In genomic region chr2:85589982-85590791, GRCh38 we compare ENCODE assay signal across 8 cellular contexts. TPM values are rescaled to one million over a fixed set of nuclear protein-coding genes. Genes with fewer than 3 reads are reported as not detected.
DNase-seq lines count a peak whose midpoint lies in the region; ATAC-seq and TF ChIP-seq lines count a peak whose summit lies in the region.

No MANE protein-coding gene starts in this region.

- H3K9me3 ChIP-seq in CD8-positive, alpha-beta memory T cell (ENCODE audit: low read length) = no peaks in the 10 kb centered on the region
- H3K9me3 ChIP-seq in ovary (no peaks in the 10 kb centered on the region), T-helper 17 cell (ENCODE audit: control insufficient read depth, low read length, poor library complexity, severe bottlenecking) (no peaks in the 10 kb centered on the region)

- no peak for TF ChIP-seq POLR2A in ovary (IDR thresholded peaks at IDR 0.05)

- no peak overlapping the region for H3K4me3 ChIP-seq in CD8-positive, alpha-beta memory T cell (ENCODE audit: low read length)
- no peak overlapping the region for H3K4me3 ChIP-seq in ovary

- ATAC-seq in esophagus mucosa = peak; percentile 57
- ATAC-seq in GM21723 (IDR thresholded peaks at IDR 0.05; ENCODE audit: unreplicated experiment) = no peak
- ATAC-seq in T-helper 17 cell = no peak
- no peak for ATAC-seq in HG02938 (IDR thresholded peaks at IDR 0.05; ENCODE audit: unreplicated experiment)

- peaks cover 0 to 3% (median 0%) of the 10 kb centered on the region in 3 donors for H3K36me3 Mint-ChIP-seq in CD8-positive, alpha-beta memory T cell
- H3K36me3 Mint-ChIP-seq in T-helper 17 cell (ENCODE audit: low read depth) = peaks cover 2% of the 10 kb centered on the region

- peak overlapping the region in 1 of 7 donors; percentile 22 for H3K4me3 Mint-ChIP-seq in CD8-positive, alpha-beta memory T cell
- H3K4me3 Mint-ChIP-seq in T-helper 17 cell = no peak overlapping the region

- peaks cover 37 to 42% (median 37%) of the 10 kb centered on the region in 3 donors for H3K4me1 Mint-ChIP-seq in CD8-positive, alpha-beta memory T cell
- H3K4me1 Mint-ChIP-seq in T-helper 17 cell = peaks cover 39% of the 10 kb centered on the region

- H3K4me1 ChIP-seq in CD8-positive, alpha-beta memory T cell (ENCODE audit: insufficient read depth, low read length) = peaks cover 30% of the 10 kb centered on the region
- peaks cover 26% of the 10 kb centered on the region for H3K4me1 ChIP-seq in ovary (ENCODE audit: insufficient read depth)

- TF ChIP-seq EP300 in ovary (IDR thresholded peaks at IDR 0.05) = no peak

- H3K27ac ChIP-seq in CD8-positive, alpha-beta memory T cell (ENCODE audit: low read depth, low read length) = no peak overlapping the region
- H3K27ac ChIP-seq in ovary = peak overlapping the region; percentile 40 to 57

- DNase-seq in CD8-positive, alpha-beta memory T cell = no peak
- peak; percentile 70 for DNase-seq in NCI-H510A (lab: John Stamatoyannopoulos, UW)
- DNase-seq in ovary = peak in 2 of 5 donors; percentile 39 to 65
- DNase-seq in T-helper 17 cell = no peak
- no peak for DNase-seq in activated CD4-positive, alpha-beta T cell treated with anti-CD3 and anti-CD28 coated beads for 4 hours

- intact Hi-C loops in ovary (cut with DNase I) = no loop called here

- CTCF ChIA-PET in CD8-positive, alpha-beta memory T cell (lab: Charles Lee) = no interaction called here

- no peak for TF ChIP-seq CTCF in ovary (IDR thresholded peaks at IDR 0.05)

- peaks cover 0 to 1% of the 10 kb centered on the region in 2 donors for H3K27me3 Mint-ChIP-seq in CD8-positive, alpha-beta memory T cell
- H3K27me3 Mint-ChIP-seq in T-helper 17 cell = no peaks in the 10 kb centered on the region

- H3K36me3 ChIP-seq in CD8-positive, alpha-beta memory T cell (ENCODE audit: insufficient read depth, low read length) = no peaks in the 10 kb centered on the region
- no peaks in the 10 kb centered on the region for H3K36me3 ChIP-seq in ovary

- H3K27me3 ChIP-seq in CD8-positive, alpha-beta memory T cell (ENCODE audit: insufficient read depth, low read length, poor library complexity, severe bottlenecking) = no peaks in the 10 kb centered on the region
- no peaks in the 10 kb centered on the region for H3K27me3 ChIP-seq in ovary

- peak overlapping the region in 6 of 8 donors; percentile 0 to 80 (median 30) for H3K27ac Mint-ChIP-seq in CD8-positive, alpha-beta memory T cell
- H3K27ac Mint-ChIP-seq in T-helper 17 cell = no peak overlapping the region

- no peaks in the 10 kb centered on the region for H3K9me3 Mint-ChIP-seq in CD8-positive, alpha-beta memory T cell

- 11 to 18% (median 13%) methylated on average over 7 of the region's 7 CpGs for WGBS in ovary, 3 donors

- POLR2A ChIA-PET in CD8-positive, alpha-beta memory T cell (lab: Charles Lee) = interaction anchor here (0.7 kb wide), 1 partner anchor 20 kb away, joined by 8 read pairs; no protein-coding TSS in a partner anchor

RNA-seq across cellular contexts. Expression of gene RNF181, which starts 5.4 kb away (rescaled TPM):
- 10 to 100 TPM; 88.2 to 95.1 TPM for total RNA-seq in CD8-positive, alpha-beta memory T cell
- 181 TPM for polyA plus RNA-seq in CD8-positive, alpha-beta memory T cell
- 95.2 TPM for total RNA-seq in esophagus mucosa
- total RNA-seq in ovary = 100 to 1,000 TPM in 1 of 7 donors, 10 to 100 TPM in 6; 61.1 to 108 (median 93.3) TPM
- polyA plus RNA-seq in ovary = 100 to 1,000 TPM; 123 to 148 TPM
- total RNA-seq in T-helper 17 cell = 10 to 100 TPM; 42.8 to 43.3 TPM

RNA-seq across cellular contexts. Expression of gene VAMP5, which starts 6.0 kb away (rescaled TPM):
- 10 to 100 TPM; 26.4 to 28.0 TPM for total RNA-seq in CD8-positive, alpha-beta memory T cell
- 151 TPM for polyA plus RNA-seq in CD8-positive, alpha-beta memory T cell
- total RNA-seq in esophagus mucosa (24.2 TPM), ovary (10 to 100 TPM; 25.6 to 59.1 (median 48.5) TPM), T-helper 17 cell (10 to 100 TPM; 38.2 to 39.5 TPM)
- 10 to 100 TPM; 35.7 to 99.5 TPM for polyA plus RNA-seq in ovary

RNA-seq across cellular contexts. Expression of gene TMEM150A, which starts 12.3 kb away (rescaled TPM):
- total RNA-seq in CD8-positive, alpha-beta memory T cell = 1 to 10 TPM; 6.3 to 7.6 TPM
- polyA plus RNA-seq in CD8-positive, alpha-beta memory T cell = 13.2 TPM
- 7.9 TPM for total RNA-seq in esophagus mucosa
- 10 to 100 TPM; 12.5 to 27.1 (median 18.6) TPM for total RNA-seq in ovary
- polyA plus RNA-seq in ovary = 10 to 100 TPM in 1 of 2 donors, 1 to 10 TPM in 1; 7.0 to 17.8 TPM
- total RNA-seq in T-helper 17 cell = 1 to 10 TPM; 6.4 to 7.7 TPM

RNA-seq across cellular contexts. Expression of gene VAMP8, which starts 12.8 kb away (rescaled TPM):
- 10 to 100 TPM; 94.4 to 95.4 TPM for total RNA-seq in CD8-positive, alpha-beta memory T cell
- 355 TPM for polyA plus RNA-seq in CD8-positive, alpha-beta memory T cell
- 264 TPM for total RNA-seq in esophagus mucosa
- 10 to 100 TPM in 5 of 7 donors, 1 to 10 TPM in 2; 5.9 to 58.4 (median 14.0) TPM for total RNA-seq in ovary
- polyA plus RNA-seq in ovary = 10 to 100 TPM; 25.5 to 54.3 TPM
- total RNA-seq in T-helper 17 cell = 100 to 1,000 TPM in 1 of 2 donors, 10 to 100 TPM in 1; 82.3 to 104 TPM

RNA-seq across cellular contexts. Expression of gene C2orf68, which starts 21.7 kb away (rescaled TPM):
- 10 to 100 TPM; 26.7 to 27.3 TPM for total RNA-seq in CD8-positive, alpha-beta memory T cell
- polyA plus RNA-seq in CD8-positive, alpha-beta memory T cell = 17.9 TPM
- 23.7 TPM for total RNA-seq in esophagus mucosa
- 10 to 100 TPM; 14.6 to 45.4 (median 35.5) TPM for total RNA-seq in ovary
- 10 to 100 TPM; 22.1 to 31.5 TPM for polyA plus RNA-seq in ovary
- total RNA-seq in T-helper 17 cell = 10 to 100 TPM; 31.2 to 37.3 TPM
